19 cellular contexts compared by ENCODE assay signal in the genomic region with DNA sequence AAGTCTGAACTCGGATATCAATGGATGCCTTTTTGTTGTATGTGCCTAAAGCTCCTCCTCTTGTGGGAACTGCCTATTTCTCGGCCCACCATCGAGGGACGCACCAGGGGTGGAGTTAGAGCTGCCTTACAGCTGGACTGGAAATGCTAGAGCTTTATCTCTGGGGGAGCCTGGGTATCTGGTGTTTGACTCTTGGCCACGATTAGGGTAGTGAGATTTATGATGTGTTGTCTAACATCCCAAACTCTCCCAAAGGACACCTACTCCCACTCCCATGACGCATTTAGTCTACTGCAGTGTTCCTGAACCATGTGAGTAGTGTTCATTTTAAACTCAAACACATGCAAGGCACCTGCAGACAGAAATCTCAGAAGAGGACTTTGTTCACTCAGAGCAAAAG.
DNase-seq lines count a peak whose midpoint lies in the region; ATAC-seq, FAIRE-seq and TF ChIP-seq lines count a peak whose summit lies in the region.
"Had no signal": no experiment of that assay in that cellular context is flagged by ENCODE, and none has a peak within 500 bp of the region (broad histone marks: within the 10 kb centered on the region; RNA-seq: fewer than 3 reads in every experiment).

No MANE protein-coding gene starts in this region.

- no peak for TF ChIP-seq CTCF in omental fat pad (IDR thresholded peaks at IDR 0.05)

- DNase-seq in NCI-H82 (lab: John Stamatoyannopoulos, UW) (peak; percentile 12), NCI-H82 treated with DMSO at 0.1 percent for 48 hours (lab: John Stamatoyannopoulos, UW; ENCODE audit: unreplicated experiment) (no peak), ELF-1 (ENCODE audit: low read depth, low spot score) (peak; percentile 28), left kidney (ENCODE audit: low read depth, low spot score) (peak; percentile 36), omental fat pad (ENCODE audit: low spot score) (no peak), RCC 7860 (ENCODE audit: low spot score) (no peak)
- DNase-seq: AML-193; Caco-2; Calu3; CD4-positive, alpha-beta T cell; CD8-positive, alpha-beta T cell; DMS79 treated with DMSO at 0.1 percent for 48 hours; GDM1 had no signal

- no peak for FAIRE-seq in RCC 7860 (lab: Jason Lieb, UNC)
- FAIRE-seq: A549, D721Med, GM12878, GM12892, GM19239 had no signal

- ATAC-seq in omental fat pad (ENCODE audit: low FRiP score) (peak; percentile 84), HG03521 (IDR thresholded peaks at IDR 0.05; ENCODE audit: unreplicated experiment) (no peak)
- ATAC-seq: A549; CD8-positive, alpha-beta T cell; GM12878 had no signal

Comparison
In these comparisons a context has a peak if more than half of its experiments do, and no peak if none do; other contexts are left out.
1. DNase-seq: peak in NCI-H82 (single experiment), ELF-1 (single experiment) and left kidney (single experiment); none in NCI-H82 treated with DMSO at 0.1 percent for 48 hours (single experiment), omental fat pad (single experiment) and RCC 7860 (single experiment).